ENCODE assay signal across 19 cellular contexts in the genomic region with DNA sequence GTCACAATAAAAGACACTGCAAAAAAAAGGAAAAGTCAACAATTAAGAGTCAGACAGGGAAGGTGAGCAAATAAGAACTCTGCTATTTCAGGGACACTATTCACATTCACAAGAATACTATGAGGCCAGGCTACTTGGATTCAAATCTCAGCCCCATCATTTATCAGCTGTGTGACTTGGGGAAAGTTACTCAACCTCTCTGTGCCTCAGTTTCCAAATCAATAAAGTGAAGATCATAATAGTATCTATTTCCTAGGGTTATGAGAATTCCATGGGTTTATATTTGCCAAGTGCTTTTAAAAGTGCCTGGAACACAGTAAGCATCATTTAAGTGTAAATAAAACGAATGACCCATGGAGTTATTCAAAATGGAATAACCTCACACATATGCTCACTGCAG. TPM values are rescaled to one million over a fixed set of nuclear protein-coding genes. Genes with fewer than 3 reads are reported as not detected.
A peak's percentile ranks its signal among the peaks of the same experiment; 100 is the strongest.
DNase-seq lines count a peak whose midpoint lies in the region; ATAC-seq and TF ChIP-seq lines count a peak whose summit lies in the region.
"Had no signal": no experiment of that assay in that cellular context is flagged by ENCODE, and none has a peak within 500 bp of the region (broad histone marks: within the 10 kb centered on the region; RNA-seq: fewer than 3 reads in every experiment).

No MANE protein-coding gene starts in this region.

- H3F3A ChIP-seq in PC-9 (ENCODE audit: insufficient read depth, low read depth), result no peaks in the 10 kb centered on the region

- DNase-seq in PC-9 (no peak), prostate gland (ENCODE audit: low spot score) (no peak), GM13976 (ENCODE audit: low spot score) (no peak), upper lobe of right lung (no peak), NCI-H1417 treated with DMSO at 0.1 percent for 48 hours (lab: John Stamatoyannopoulos, UW) (no peak), putamen (ENCODE audit: low spot score) (no peak)
- no peak for DNase-seq in effector memory CD8-positive, alpha-beta T cell
- DNase-seq: KG1; NCI-H1092; stimulated activated naive B cell treated with anti-CD40 and anti-IgM and Interleukin-4, amounts not matched to agents 10 μg/mL and 1 μg/mL and 100 μg/mL, for 72 hours; upper lobe of left lung had no signal

- peak overlapping the region; percentile 34 for H3K4me2 ChIP-seq in PC-9

- peaks cover 6% of the 10 kb centered on the region for H3K4me1 ChIP-seq in PC-9 (replicated peaks; ENCODE audit: insufficient read depth)
- H3K4me1 ChIP-seq in prostate gland (replicated peaks), result peaks cover 3% of the 10 kb centered on the region
- H3K4me1 ChIP-seq in upper lobe of right lung, result peaks cover 4% of the 10 kb centered on the region

- peaks cover 0 to 6% of the 10 kb centered on the region in 2 donors for H3K27me3 Mint-ChIP-seq in effector memory CD8-positive, alpha-beta T cell
- H3K27me3 Mint-ChIP-seq: activated naive CD8-positive, alpha-beta T cell had no signal

- H3K27ac Mint-ChIP-seq in effector memory CD8-positive, alpha-beta T cell, result no peak overlapping the region
- H3K27ac Mint-ChIP-seq: activated CD8-positive, alpha-beta T cell treated with anti-CD3 and anti-CD28 coated beads, Interleukin-2, amount 10 ng/mL, durations not matched to agents 7 days and 5 days; activated naive CD8-positive, alpha-beta T cell; activated T-cell treated with anti-CD3 and anti-CD28 coated beads, Interleukin-2, amount 50 U/mL, for 72 hours; CD8-positive, alpha-beta T cell; stimulated activated naive B cell treated with anti-CD40 and anti-IgM and Interleukin-4, amounts not matched to agents 10 μg/mL and 1 μg/mL and 100 μg/mL, for 72 hours had no signal

- in situ Hi-C loops in GM13976 (cut with MboI; ENCODE audit: low sequenced_read_pairs, unreplicated experiment), result loop anchor here (5.0 kb wide), 1 partner anchor 186 kb away; no protein-coding TSS in a partner anchor

- H3K4me3 ChIP-seq in PC-9, result no peak overlapping the region
- no peak overlapping the region for H3K4me3 ChIP-seq in prostate gland
- no peak overlapping the region for H3K4me3 ChIP-seq in upper lobe of right lung
- H3K4me3 ChIP-seq: heart left ventricle, upper lobe of left lung had no signal

- no peaks in the 10 kb centered on the region for H4K20me1 ChIP-seq in PC-9 (ENCODE audit: insufficient read depth)

- no peak overlapping the region for H3K27ac ChIP-seq in PC-9
- H3K27ac ChIP-seq in prostate gland, result peak overlapping the region; percentile 44 to 61
- H3K27ac ChIP-seq in upper lobe of right lung, result no peak overlapping the region
- H3K27ac ChIP-seq: upper lobe of left lung had no signal

- no peaks in the 10 kb centered on the region; the same call in 1 of the 2 replicates for H3K9me3 ChIP-seq in PC-9 (ENCODE audit: insufficient read depth, low read depth)
- H3K9me3 ChIP-seq in prostate gland, result no peaks in the 10 kb centered on the region
- no peaks in the 10 kb centered on the region for H3K9me3 ChIP-seq in upper lobe of right lung
- H3K9me3 ChIP-seq: heart left ventricle, upper lobe of left lung had no signal

- intact Hi-C loops in PC-9 (cut with micrococcal nuclease; ENCODE audit: unreplicated experiment) (loop anchor here (5.0 kb wide), 1 partner anchor 41 kb away; no protein-coding TSS in a partner anchor), prostate gland (cut with DNase I) (loop anchor here (2.0 to 5.0 kb wide), 3 partner anchors 36 to 186 kb away; no protein-coding TSS in a partner anchor), upper lobe of right lung (cut with DNase I) (no loop called here)

- no peak for TF ChIP-seq CTCF in PC-9 (conservative IDR thresholded peaks at IDR 0.05)
- TF ChIP-seq CTCF in prostate gland (IDR thresholded peaks at IDR 0.05), result no peak
- TF ChIP-seq CTCF in GM13976 (IDR thresholded peaks at IDR 0.05; ENCODE audit: borderline replicate concordance, control extremely low read depth, extremely low read depth, insufficient read depth, missing control alignments), result no peak
- no peak for TF ChIP-seq CTCF in upper lobe of right lung (IDR thresholded peaks at IDR 0.05)

- 32% methylated on average over 1 of the region's 1 CpG for WGBS in prostate gland

- no peaks in the 10 kb centered on the region for H3K27me3 ChIP-seq in PC-9 (ENCODE audit: insufficient read depth, low read depth)
- H3K27me3 ChIP-seq in prostate gland (replicated peaks; ENCODE audit: insufficient read depth), result no peaks in the 10 kb centered on the region
- no peaks in the 10 kb centered on the region for H3K27me3 ChIP-seq in upper lobe of right lung
- H3K27me3 ChIP-seq: heart left ventricle, upper lobe of left lung had no signal

- POLR2A ChIA-PET in PC-9 (lab: Charles Lee; ENCODE audit: unreplicated experiment), result interaction anchor here (0.6 kb wide), 1 partner anchor 54 kb away, joined by 5 read pairs; no protein-coding TSS in a partner anchor

- H3K4me3 Mint-ChIP-seq in effector memory CD8-positive, alpha-beta T cell, result no peak overlapping the region
- H3K4me3 Mint-ChIP-seq: activated CD8-positive, alpha-beta T cell treated with anti-CD3 and anti-CD28 coated beads, Interleukin-2, amount 10 ng/mL, durations not matched to agents 7 days and 5 days; activated naive CD8-positive, alpha-beta T cell; activated T-cell treated with anti-CD3 and anti-CD28 coated beads, Interleukin-2, amount 50 U/mL, for 72 hours; CD8-positive, alpha-beta T cell; neural crest cell; stimulated activated naive B cell treated with anti-CD40 and anti-IgM and Interleukin-4, amounts not matched to agents 10 μg/mL and 1 μg/mL and 100 μg/mL, for 72 hours had no signal

- peak; percentile 8 for ATAC-seq in GM18511 (IDR thresholded peaks at IDR 0.05; ENCODE audit: unreplicated experiment)
- peak; percentile 17 for ATAC-seq in effector memory CD8-positive, alpha-beta T cell (replicated peaks)
- no peak for ATAC-seq in upper lobe of right lung

- no peaks in the 10 kb centered on the region for H3K9me3 Mint-ChIP-seq in effector memory CD8-positive, alpha-beta T cell
- H3K9me3 Mint-ChIP-seq: activated T-cell treated with anti-CD3 and anti-CD28 coated beads, Interleukin-2, amount 50 U/mL, for 72 hours; CD8-positive, alpha-beta T cell; neural crest cell; stimulated activated naive B cell treated with anti-CD40 and anti-IgM and Interleukin-4, amounts not matched to agents 10 μg/mL and 1 μg/mL and 100 μg/mL, for 72 hours had no signal

- H2AFZ ChIP-seq in PC-9, result no peak overlapping the region

- H3K36me3 Mint-ChIP-seq in effector memory CD8-positive, alpha-beta T cell (ENCODE audit: insufficient read depth), result peaks cover 3% of the 10 kb centered on the region
- H3K36me3 Mint-ChIP-seq: activated naive CD8-positive, alpha-beta T cell; CD8-positive, alpha-beta T cell; stimulated activated naive B cell treated with anti-CD40 and anti-IgM and Interleukin-4, amounts not matched to agents 10 μg/mL and 1 μg/mL and 100 μg/mL, for 72 hours had no signal

- no peaks in the 10 kb centered on the region for H3K9me2 ChIP-seq in PC-9 (ENCODE audit: insufficient read depth)

- H3K36me3 ChIP-seq in PC-9 (ENCODE audit: low read depth) (no peaks in the 10 kb centered on the region), prostate gland (no peaks in the 10 kb centered on the region), upper lobe of right lung (no peaks in the 10 kb centered on the region)
- H3K36me3 ChIP-seq: upper lobe of left lung had no signal

- no TSS peak for BruUV-seq in PC-9 (replicated peaks; lab: Mats Ljungman, UMichigan)

- no peaks in the 10 kb centered on the region for H3K4me1 Mint-ChIP-seq in effector memory CD8-positive, alpha-beta T cell (ENCODE audit: low read depth in 2 of 2)
- H3K4me1 Mint-ChIP-seq: stimulated activated naive B cell treated with anti-CD40 and anti-IgM and Interleukin-4, amounts not matched to agents 10 μg/mL and 1 μg/mL and 100 μg/mL, for 72 hours had no signal

- no peaks in the 10 kb centered on the region for H3K79me2 ChIP-seq in PC-9 (ENCODE audit: low read depth)

- CTCF ChIA-PET in PC-9 (lab: Charles Lee), result interaction anchor here (0.6 to 1.1 kb wide), 18 partner anchors 8 to 944 kb away, joined by 3 to 35 read pairs (median 4); no protein-coding TSS in a partner anchor

- TF ChIP-seq POLR2A in prostate gland (IDR thresholded peaks at IDR 0.05), result no peak

RNA-seq across cellular contexts. Expression of a gene that starts 56.4 kb away (rescaled TPM):
- 109 and 111 TPM in 2 replicates for total RNA-seq in PC-9 (2021)
- 10 to 100 TPM; 59.8 to 62.7 TPM for total RNA-seq in prostate gland
- total RNA-seq in upper lobe of right lung, result 26.1 TPM
- total RNA-seq: OCI-LY7 had no signal

Comparison
In these comparisons a context has a peak if more than half of its experiments do, and no peak if none do; other contexts are left out.
1. H3K27ac ChIP-seq: peak in prostate gland (2 of 2); none in PC-9 (single experiment) and upper lobe of right lung (single experiment).